Comparison of ENCODE assay signal across 1 cellular context in the genomic region with DNA sequence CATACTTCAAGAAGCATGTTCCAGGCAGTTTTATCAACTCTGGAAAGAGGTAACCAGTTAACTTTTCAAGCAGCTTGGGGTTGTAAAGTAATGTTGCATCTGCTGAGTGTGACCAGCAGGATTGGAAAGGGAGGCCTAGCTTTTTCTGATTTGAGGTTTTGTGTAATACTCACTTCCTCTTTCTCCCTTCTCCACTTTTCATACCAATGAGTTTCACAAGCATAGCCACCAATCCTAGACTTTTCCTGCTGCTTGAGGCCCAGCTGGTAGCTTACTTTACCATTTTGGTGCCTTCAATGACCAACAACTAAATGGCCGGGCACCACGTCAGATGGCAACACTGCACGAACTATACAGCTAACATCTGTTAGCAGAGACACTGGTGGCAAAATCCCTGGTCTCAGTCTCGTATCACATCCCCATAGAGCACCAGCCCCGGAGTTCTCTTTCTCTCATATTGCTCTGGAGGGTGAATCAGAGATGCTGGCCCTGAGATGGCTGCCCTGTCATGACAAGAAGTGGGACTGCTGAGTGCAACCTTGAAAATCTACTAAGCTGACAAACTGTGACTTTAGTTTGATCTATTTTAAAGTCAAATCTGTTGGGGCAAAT.
TF ChIP-seq lines count a peak whose summit lies in the region.

No MANE protein-coding gene starts in this region.

TF ChIP-seq in IMR-90, 13 proteins besides CTCF, POLR2A, EP300 and RAD21 (continued from another document):
- TF ChIP-seq, protein P1, sequence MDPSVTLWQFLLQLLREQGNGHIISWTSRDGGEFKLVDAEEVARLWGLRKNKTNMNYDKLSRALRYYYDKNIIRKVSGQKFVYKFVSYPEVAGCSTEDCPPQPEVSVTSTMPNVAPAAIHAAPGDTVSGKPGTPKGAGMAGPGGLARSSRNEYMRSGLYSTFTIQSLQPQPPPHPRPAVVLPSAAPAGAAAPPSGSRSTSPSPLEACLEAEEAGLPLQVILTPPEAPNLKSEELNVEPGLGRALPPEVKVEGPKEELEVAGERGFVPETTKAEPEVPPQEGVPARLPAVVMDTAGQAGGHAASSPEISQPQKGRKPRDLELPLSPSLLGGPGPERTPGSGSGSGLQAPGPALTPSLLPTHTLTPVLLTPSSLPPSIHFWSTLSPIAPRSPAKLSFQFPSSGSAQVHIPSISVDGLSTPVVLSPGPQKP (IDR thresholded peaks at IDR 0.05; ENCODE audit: borderline replicate concordance, low read depth, low read length) = no peak
- no peak for TF ChIP-seq NFE2L2 (IDR thresholded peaks at IDR 0.05; ENCODE audit: low read depth, low read length)
